Comparison of ENCODE assay signal across 9 cellular contexts in the genomic region with DNA sequence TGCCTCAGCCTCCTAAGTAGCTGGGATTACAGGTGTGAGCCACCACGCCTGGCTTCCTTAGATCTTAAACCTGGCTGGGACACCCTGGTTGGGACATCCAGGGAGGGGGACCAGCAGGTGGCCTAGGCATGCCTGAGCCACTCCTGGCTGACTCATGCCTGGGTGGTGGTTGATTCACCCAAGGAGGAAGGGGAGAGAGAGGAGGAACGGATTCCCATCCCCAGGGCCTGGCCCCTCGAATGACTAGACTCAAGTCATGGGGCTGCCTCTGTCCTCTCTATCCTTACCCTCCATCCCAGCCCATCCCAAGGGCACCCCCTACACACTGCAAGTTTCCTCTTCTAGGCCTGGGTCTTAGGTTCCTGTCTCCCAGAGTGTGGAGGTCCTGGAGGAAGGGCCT. TPM values are rescaled to one million over a fixed set of nuclear protein-coding genes. Genes with fewer than 3 reads are reported as not detected.
DNase-seq lines count a peak whose midpoint lies in the region; TF ChIP-seq lines count a peak whose summit lies in the region.
"Had no signal": no experiment of that assay in that cellular context is flagged by ENCODE, and none has a peak within 500 bp of the region (broad histone marks: within the 10 kb centered on the region; RNA-seq: fewer than 3 reads in every experiment).

No MANE protein-coding gene starts in this region.

- H3K9me3 Mint-ChIP-seq in T-helper 1 cell treated with Interleukin-12 subunit alpha and Interleukin-12 subunit beta and Interleukin-4 antibody, amounts not matched to agents 30 μg/mL and 1 μg/mL, for 36 hours = no peaks in the 10 kb centered on the region

- DNase-seq in T-helper 1 cell (no peak), hepatocyte (ENCODE audit: low spot score) (peak; percentile 72), substantia nigra (lab: John Stamatoyannopoulos, UW) (no peak), iPS-NIHi7 (ENCODE audit: extremely low spot score) (no peak), UCSD-AML1 (lab: John Stamatoyannopoulos, UW; ENCODE audit: unreplicated experiment) (no peak), SJCRH30 (no peak)
- DNase-seq in activated T-cell treated with anti-CD3 and anti-CD28 coated beads, Interleukin-2, amount 50 U/mL, for 1 hour = peak; percentile 58
- DNase-seq: DND-41 had no signal

- H3K9me2 ChIP-seq in hepatocyte (replicated peaks; ENCODE audit: insufficient read depth) = no peaks in the 10 kb centered on the region

- H3K9me3 ChIP-seq in hepatocyte (ENCODE audit: low read depth) (no peaks in the 10 kb centered on the region), SJCRH30 (replicated peaks) (no peaks in the 10 kb centered on the region)

- H3K36me3 Mint-ChIP-seq in T-helper 1 cell treated with Interleukin-12 subunit alpha and Interleukin-12 subunit beta and Interleukin-4 antibody, amounts not matched to agents 30 μg/mL and 1 μg/mL, for 36 hours (ENCODE audit: low read depth) = peaks cover 24% of the 10 kb centered on the region

- TF ChIP-seq CTCF in hepatocyte (IDR thresholded peaks at IDR 0.05; ENCODE audit: poor library complexity) = no peak

- peak overlapping the region; percentile 32 for H3K4me2 ChIP-seq in hepatocyte

- WGBS in hepatocyte (ENCODE audit: low lambda C conversion rate, missing lambda C conversion rate) = 86% methylated on average over 3 of the region's 3 CpGs

- H3K4me1 ChIP-seq in hepatocyte (ENCODE audit: insufficient read depth) (peaks cover 96% of the 10 kb centered on the region), SJCRH30 (peaks cover 18% of the 10 kb centered on the region)

- peak overlapping the region; percentile 45 for H3K27ac Mint-ChIP-seq in T-helper 1 cell treated with Interleukin-12 subunit alpha and Interleukin-12 subunit beta and Interleukin-4 antibody, amounts not matched to agents 30 μg/mL and 1 μg/mL, for 36 hours

- no peak overlapping the region for H2AFZ ChIP-seq in hepatocyte

- H3K79me2 ChIP-seq in hepatocyte = peaks cover 91% of the 10 kb centered on the region

- H3K4me3 ChIP-seq in hepatocyte (no peak overlapping the region), SJCRH30 (no peak overlapping the region)

- H3K27me3 Mint-ChIP-seq in T-helper 1 cell treated with Interleukin-12 subunit alpha and Interleukin-12 subunit beta and Interleukin-4 antibody, amounts not matched to agents 30 μg/mL and 1 μg/mL, for 36 hours (ENCODE audit: low read depth) = no peaks in the 10 kb centered on the region

- peaks cover 80% of the 10 kb centered on the region for H3K4me1 Mint-ChIP-seq in T-helper 1 cell treated with Interleukin-12 subunit alpha and Interleukin-12 subunit beta and Interleukin-4 antibody, amounts not matched to agents 30 μg/mL and 1 μg/mL, for 36 hours (ENCODE audit: low read depth)

- H3K27ac ChIP-seq in hepatocyte (peak overlapping the region; percentile 97), substantia nigra (ENCODE audit: low read depth, low read length, poor library complexity, severe bottlenecking) (peak overlapping the region; percentile 99), SJCRH30 (no peak overlapping the region)

- H3K36me3 ChIP-seq in hepatocyte (replicated peaks; ENCODE audit: insufficient read depth, low read depth) (no peaks in the 10 kb centered on the region), SJCRH30 (no peaks in the 10 kb centered on the region)

- H4K20me1 ChIP-seq in hepatocyte (ENCODE audit: insufficient read depth, poor library complexity, severe bottlenecking) = peaks cover 51% of the 10 kb centered on the region

- peak overlapping the region; percentile 77 for H3K4me3 Mint-ChIP-seq in T-helper 1 cell treated with Interleukin-12 subunit alpha and Interleukin-12 subunit beta and Interleukin-4 antibody, amounts not matched to agents 30 μg/mL and 1 μg/mL, for 36 hours

- H3K27me3 ChIP-seq in hepatocyte (no peaks in the 10 kb centered on the region), SJCRH30 (no peaks in the 10 kb centered on the region)

RNA-seq across cellular contexts. Expression of gene EEIG1, which starts 12.7 kb away (rescaled TPM):
- 38.1 and 47.9 TPM in 2 replicates for total RNA-seq in hepatocyte
- 43.6 and 44.1 TPM in 2 replicates for polyA plus RNA-seq in hepatocyte
- total RNA-seq in SJCRH30 (2014; rRNA removed; shearing (Covaris generic)) = 4.0 and 5.0 TPM in 2 replicates

RNA-seq across cellular contexts. Expression of gene DPM2, which starts 30.4 kb away (rescaled TPM):
- 19.2 and 22.4 TPM in 2 replicates for total RNA-seq in hepatocyte
- polyA plus RNA-seq in hepatocyte = 57.1 and 61.9 TPM in 2 replicates
- total RNA-seq in SJCRH30 (2014; rRNA removed; shearing (Covaris generic)) = 44.7 and 46.4 TPM in 2 replicates

RNA-seq across cellular contexts. Expression of gene PIP5KL1, which starts 37.5 kb away (rescaled TPM):
- total RNA-seq in hepatocyte = 1.6 and 3.7 TPM in 2 replicates
- polyA plus RNA-seq in hepatocyte = 1.4 and 2.5 TPM in 2 replicates
- total RNA-seq in SJCRH30 (2014; rRNA removed; shearing (Covaris generic)) = 0.20 and 0.51 TPM in 2 replicates

RNA-seq across cellular contexts. Expression of gene ST6GALNAC4, which starts 51.2 kb away (rescaled TPM):
- total RNA-seq in hepatocyte = 13.2 and 14.6 TPM in 2 replicates
- polyA plus RNA-seq in hepatocyte = 14.3 and 15.2 TPM in 2 replicates
- 19.6 and 24.3 TPM in 2 replicates for total RNA-seq in SJCRH30 (2014; rRNA removed; shearing (Covaris generic))

Comparison
In these comparisons a context has a peak if more than half of its experiments do, and no peak if none do; other contexts are left out.
1. DNase-seq: peak in activated T-cell treated with anti-CD3 and anti-CD28 coated beads, Interleukin-2, amount 50 U/mL, for 1 hour (single experiment) and hepatocyte (single experiment); none in T-helper 1 cell (0 of 5), substantia nigra (0 of 49), iPS-NIHi7 (single experiment), UCSD-AML1 (single experiment) and SJCRH30 (0 of 2).